ENCODE assay signal across 8 cellular contexts in genomic region chr12:1628671-1629337, GRCh38. TPM values are rescaled to one million over a fixed set of nuclear protein-coding genes. Genes with fewer than 3 reads are reported as not detected.
DNase-seq lines count a peak whose midpoint lies in the region; ATAC-seq and TF ChIP-seq lines count a peak whose summit lies in the region.

TSS of gene WNT5B (plus strand) at chr12:1629231. CDS start at chr12:1631355, 2,124 bp downstream.

- H3K27ac Mint-ChIP-seq in natural killer cell: no peak within 1 kb of the TSS

- TF ChIP-seq CTCF in colonic mucosa (IDR thresholded peaks at IDR 0.05) (no peak), natural killer cell (IDR thresholded peaks at IDR 0.05) (no peak)

- peaks cover 43 to 67% of the 10 kb centered on the region in 2 donors for H3K27me3 Mint-ChIP-seq in natural killer cell (ENCODE audit: low read depth in 2 of 2)

- H2AFZ ChIP-seq in ACC112 (ENCODE audit: low read length, unreplicated experiment): peak within 1 kb of the TSS; percentile 53

- peak within 1 kb of the TSS; percentile 80 for H3K4me3 ChIP-seq in ACC112 (ENCODE audit: low read depth, low read length)
- H3K4me3 ChIP-seq in colonic mucosa: peak within 1 kb of the TSS; percentile 42

- no peak within 1 kb of the TSS for H3K27ac ChIP-seq in ACC112 (ENCODE audit: low read depth, low read length)
- no peak within 1 kb of the TSS for H3K27ac ChIP-seq in colonic mucosa

- H3K4me1 ChIP-seq in ACC112 (ENCODE audit: control insufficient read depth, insufficient read depth, low read length, unreplicated experiment) (peaks cover 5% of the 10 kb centered on the region), colonic mucosa (peaks cover 14% of the 10 kb centered on the region)

- no peaks in the 10 kb centered on the region for H3K9me3 ChIP-seq in colonic mucosa

- H3K9ac ChIP-seq in colonic mucosa (ENCODE audit: low read depth in 2 of 2, low read length in 2 of 2): peak within 1 kb of the TSS; percentile 24 to 46

- intact Hi-C loops in colonic mucosa (cut with DNase I) (no loop called here), natural killer cell (cut with micrococcal nuclease) (no loop called here)

- no peaks in the 10 kb centered on the region for H3K36me3 ChIP-seq in ACC112 (ENCODE audit: insufficient read depth, low read length)
- no peaks in the 10 kb centered on the region for H3K36me3 ChIP-seq in colonic mucosa

- DNase-seq in HT1080 (ENCODE audit: low read depth): no peak
- DNase-seq in colonic mucosa: no peak
- no peak for DNase-seq in natural killer cell
- no peak for DNase-seq in NOMO-1 (lab: John Stamatoyannopoulos, UW; ENCODE audit: unreplicated experiment in 2 of 2)
- DNase-seq in inferior parietal cortex (ENCODE audit: extremely low spot score): no peak

- H3K4me3 Mint-ChIP-seq in natural killer cell: peak within 1 kb of the TSS; percentile 59

- no peaks in the 10 kb centered on the region for H3K36me3 Mint-ChIP-seq in natural killer cell

- no peaks in the 10 kb centered on the region for H3K9me3 Mint-ChIP-seq in natural killer cell

- ATAC-seq in natural killer cell (no peak), HG02759 (IDR thresholded peaks at IDR 0.05; ENCODE audit: unreplicated experiment) (no peak), HG03097 (IDR thresholded peaks at IDR 0.05; ENCODE audit: low FRiP score, unreplicated experiment) (no peak)

- H3K27me3 ChIP-seq in ACC112 (ENCODE audit: insufficient read depth, low read length) (no peaks in the 10 kb centered on the region), colonic mucosa (peaks cover 18% of the 10 kb centered on the region)

- H3K4me1 Mint-ChIP-seq in natural killer cell: peaks cover 4 to 16% of the 10 kb centered on the region in 2 donors

- no peaks in the 10 kb centered on the region for H3K79me2 ChIP-seq in ACC112 (ENCODE audit: control insufficient read depth, insufficient read depth, low read length, unreplicated experiment)

RNA-seq across cellular contexts. Expression of gene WNT5B, which starts in this region (rescaled TPM):
- 29.2 and 31.4 TPM in 2 replicates for total RNA-seq in HT1080 (2014; rRNA removed; shearing (Covaris generic))
- polyA plus RNA-seq in HT1080 (2015; cell fraction: cytosol; rRNA removed): 1.5 and 2.0 TPM in 2 replicates
- 1.9 and 2.2 TPM in 2 replicates for polyA plus RNA-seq in HT1080 (2015; cell fraction: nucleus; rRNA removed)
- total RNA-seq in colonic mucosa (1 to 10 TPM; 1.5 to 5.9 TPM), natural killer cell (not detected)
